23 cellular contexts compared by ENCODE assay signal in genomic region chr18:24850532-24850931, GRCh38.
A peak's percentile ranks its signal among the peaks of the same experiment; 100 is the strongest.
DNase-seq lines count a peak whose midpoint lies in the region; ATAC-seq, FAIRE-seq and TF ChIP-seq lines count a peak whose summit lies in the region.
"Had no signal": no experiment of that assay in that cellular context is flagged by ENCODE, and none has a peak within 500 bp of the region (broad histone marks: within the 10 kb centered on the region; RNA-seq: fewer than 3 reads in every experiment).

No MANE protein-coding gene starts in this region.

- no peak overlapping the region for H2AK5ac ChIP-seq in H1 (ENCODE audit: low read depth, low read length)

- H3K18ac ChIP-seq in H1 (ENCODE audit: extremely low read depth, low read length), result no peak overlapping the region

- no peak overlapping the region for H3K56ac ChIP-seq in H1 (replicated peaks; ENCODE audit: insufficient read length, low read depth, low read length)

- no peak overlapping the region for H3K4me3 ChIP-seq in GM23338
- no peak overlapping the region for H3K4me3 ChIP-seq in HEK293 (ENCODE audit: low read depth, low read length)
- H3K4me3 ChIP-seq in H1 (ENCODE audit: extremely low read depth in 1 of 4, insufficient read depth in 2 of 4, low read depth in 3 of 4, low read length in 4 of 4), result no peak overlapping the region
- no peak overlapping the region for H3K4me3 ChIP-seq in transverse colon
- H3K4me3 ChIP-seq: BLaER1, GM23248 had no signal

- no peak overlapping the region for H3K27ac Mint-ChIP-seq in GM23338
- H3K27ac Mint-ChIP-seq: B cell; CD4-positive, CD25-positive, alpha-beta regulatory T cell; CD8-positive, alpha-beta T cell; HFFc6 had no signal

- TF ChIP-seq EP300 in H1 (IDR thresholded peaks at IDR 0.05; ENCODE audit: borderline replicate concordance in 1 of 2, low read depth in 2 of 2, low read length in 2 of 2), result no peak
- TF ChIP-seq EP300 in transverse colon (IDR thresholded peaks at IDR 0.05; ENCODE audit: low read depth), result no peak

- no peak overlapping the region for H3K4ac ChIP-seq in H1 (replicated peaks; ENCODE audit: insufficient read length, low read depth, low read length)

- no peaks in the 10 kb centered on the region for H3K27me3 ChIP-seq in GM23338 (ENCODE audit: insufficient read depth)
- H3K27me3 ChIP-seq in H1 (replicated peaks in 1 of 4; ENCODE audit: control insufficient read depth in 3 of 4, extremely low read depth in 1 of 4, insufficient read depth in 3 of 4, low read length in 3 of 4), result no peaks in the 10 kb centered on the region
- H3K27me3 ChIP-seq in transverse colon, result no peaks in the 10 kb centered on the region
- H3K27me3 ChIP-seq: BLaER1 had no signal

- H3K23ac ChIP-seq in H1 (ENCODE audit: insufficient read length), result no peak overlapping the region

- H3K79me1 ChIP-seq in H1 (ENCODE audit: low read depth, low read length), result no peaks in the 10 kb centered on the region

- ATAC-seq in GM23338 (peak; percentile 61), HG03432 (IDR thresholded peaks at IDR 0.05; ENCODE audit: unreplicated experiment) (no peak), HG03135 (IDR thresholded peaks at IDR 0.05; ENCODE audit: unreplicated experiment) (no peak)
- ATAC-seq: CD8-positive, alpha-beta T cell; HCT116 had no signal

- no peak overlapping the region for H3K4me3 Mint-ChIP-seq in GM23338
- H3K4me3 Mint-ChIP-seq: B cell; CD4-positive, CD25-positive, alpha-beta regulatory T cell; CD8-positive, alpha-beta T cell; HFFc6 had no signal

- no peak overlapping the region for H2BK120ac ChIP-seq in H1 (replicated peaks; ENCODE audit: low read depth, low read length)

- H4K5ac ChIP-seq in H1 (ENCODE audit: insufficient read length, low read depth, low read length), result no peak overlapping the region

- H3K4me1 Mint-ChIP-seq in GM23338, result peaks cover 8% of the 10 kb centered on the region
- H3K4me1 Mint-ChIP-seq: CD4-positive, CD25-positive, alpha-beta regulatory T cell had no signal

- H3K27ac ChIP-seq in GM23338 (ENCODE audit: low read depth), result no peak overlapping the region
- H3K27ac ChIP-seq in HEK293 (ENCODE audit: extremely low read depth, low read depth, low read length), result no peak overlapping the region
- H3K27ac ChIP-seq in H1 (ENCODE audit: low read depth, low read length), result no peak overlapping the region
- H3K27ac ChIP-seq in transverse colon, result peak overlapping the region in 3 of 4 donors; percentile 4 to 45 (median 45)
- H3K27ac ChIP-seq: 22Rv1, BLaER1, C4-2B, GM23248 had no signal

- H3K9ac ChIP-seq in H1 (replicated peaks in 1 of 4; ENCODE audit: extremely low read depth in 1 of 4, low read depth in 3 of 4, low read length in 3 of 4), result no peak overlapping the region
- H3K9ac ChIP-seq: BLaER1, GM23248 had no signal

- H2BK20ac ChIP-seq in H1 (ENCODE audit: low read length), result no peak overlapping the region

- H3K36me3 Mint-ChIP-seq in GM23338 (ENCODE audit: low read depth), result no peaks in the 10 kb centered on the region
- H3K36me3 Mint-ChIP-seq: CD4-positive, CD25-positive, alpha-beta regulatory T cell; CD8-positive, alpha-beta T cell had no signal

- H2BK12ac ChIP-seq in H1 (ENCODE audit: low read depth, low read length), result no peak overlapping the region

- H3K36me3 ChIP-seq in GM23338 (ENCODE audit: insufficient read depth) (no peaks in the 10 kb centered on the region), HEK293 (ENCODE audit: control insufficient read depth in 2 of 2, insufficient read depth in 1 of 2, low read length in 2 of 2) (no peaks in the 10 kb centered on the region), H1 (ENCODE audit: control insufficient read depth in 2 of 4, insufficient read depth in 4 of 4, low read length in 3 of 4) (no peaks in the 10 kb centered on the region), transverse colon (no peaks in the 10 kb centered on the region)
- H3K36me3 ChIP-seq: BLaER1 had no signal

- H3K27me3 Mint-ChIP-seq in GM23338 (ENCODE audit: insufficient read depth, low read depth, poor library complexity), result no peaks in the 10 kb centered on the region

- no peaks in the 10 kb centered on the region for H3K9me3 ChIP-seq in HEK293 (ENCODE audit: control insufficient read depth, insufficient read depth, low read depth, low read length)
- H3K9me3 ChIP-seq in H1 (ENCODE audit: insufficient read depth in 2 of 2, low read depth in 1 of 2, low read length in 1 of 2), result no peaks in the 10 kb centered on the region
- no peaks in the 10 kb centered on the region for H3K9me3 ChIP-seq in transverse colon
- H3K9me3 ChIP-seq: BLaER1, Caco-2 had no signal

- TF ChIP-seq POLR2A in H1 (IDR thresholded peaks at IDR 0.05; ENCODE audit: control extremely low read depth in 1 of 2, low read depth in 2 of 2, low read length in 2 of 2) (no peak), transverse colon (IDR thresholded peaks at IDR 0.05) (no peak)

- peak; percentile 26 to 40; a peak in 2 of 4 replicates for TF ChIP-seq RAD21 in H1 (IDR thresholded peaks at IDR 0.05 in 1 of 2, conservative IDR thresholded peaks at IDR 0.05 in 1 of 2; ENCODE audit: low read depth in 2 of 2, low read length in 2 of 2)

- no peaks in the 10 kb centered on the region for H3F3A ChIP-seq in GM23338 (replicated peaks; ENCODE audit: low read depth)

- POLR2A ChIA-PET in HEK293 (lab: Yijun Ruan, JAX), result no interaction called here
- POLR2A ChIA-PET in H1 (lab: Charles Lee; ENCODE audit: partially characterized antibody), result no interaction called here

- H3K4me1 ChIP-seq in GM23338 (ENCODE audit: insufficient read depth), result peaks cover 8% of the 10 kb centered on the region
- H3K4me1 ChIP-seq in HEK293 (ENCODE audit: control insufficient read depth, insufficient read depth, low read length), result no peaks in the 10 kb centered on the region
- peaks cover 0 to 3% (median 0%) of the 10 kb centered on the region in 4 experiments; a peak in 1 of 7 replicates for H3K4me1 ChIP-seq in H1 (replicated peaks in 1 of 4; ENCODE audit: control insufficient read depth in 3 of 4, insufficient read depth in 4 of 4, low read length in 3 of 4)
- H3K4me1 ChIP-seq in transverse colon, result peaks cover 5 to 39% (median 10%) of the 10 kb centered on the region in 4 donors
- H3K4me1 ChIP-seq: Caco-2 had no signal

- H2AFZ ChIP-seq in GM23338 (no peak overlapping the region), H1 (ENCODE audit: low read length) (no peak overlapping the region)
- H2AFZ ChIP-seq: GM23248 had no signal

- H3K9me3 Mint-ChIP-seq in GM23338, result no peaks in the 10 kb centered on the region; the same call in 2 of the 3 replicates
- H3K9me3 Mint-ChIP-seq: CD8-positive, alpha-beta T cell had no signal

- FAIRE-seq in H1 (lab: Jason Lieb, UNC), result no peak
- no peak for FAIRE-seq in frontal cortex (lab: Jason Lieb, UNC)
- FAIRE-seq: A204.1, G401.6, GM12892, H54 had no signal

- H4K20me1 ChIP-seq in GM23338 (replicated peaks; ENCODE audit: insufficient read depth) (no peaks in the 10 kb centered on the region), H1 (replicated peaks in 1 of 2; ENCODE audit: control insufficient read depth in 1 of 2, insufficient read depth in 2 of 2, low read length in 2 of 2) (no peaks in the 10 kb centered on the region)
- H4K20me1 ChIP-seq: BLaER1 had no signal

- no peak overlapping the region for H4K91ac ChIP-seq in H1 (replicated peaks; ENCODE audit: insufficient read length, low read length)

- H3K4me2 ChIP-seq in GM23338, result no peak overlapping the region
- H3K4me2 ChIP-seq in H1 (ENCODE audit: insufficient read depth in 1 of 2, low read depth in 2 of 2, low read length in 2 of 2), result no peak overlapping the region
- H3K4me2 ChIP-seq: BLaER1 had no signal

- no peaks in the 10 kb centered on the region for H3K79me2 ChIP-seq in GM23338 (replicated peaks; ENCODE audit: insufficient read depth)
- H3K79me2 ChIP-seq in H1 (ENCODE audit: control insufficient read depth in 1 of 2, insufficient read depth in 2 of 2, low read length in 2 of 2), result no peaks in the 10 kb centered on the region

- intact Hi-C loops in transverse colon (cut with DNase I; ENCODE audit: low total_unique reads), result no loop called here

- H3K9me2 ChIP-seq in GM23338 (ENCODE audit: insufficient read depth), result 0 out of 2 replicates have a peak, but pooled peaks cover 4% of the 10 kb centered on the region

- H2BK15ac ChIP-seq in H1 (ENCODE audit: low read length), result no peak overlapping the region

- CTCF ChIA-PET in HEK293 (lab: Yijun Ruan, JAX), result interaction anchor here (1.8 kb wide), 1 partner anchor 8 kb away, joined by 8 read pairs; no protein-coding TSS in a partner anchor
- CTCF ChIA-PET in H1 (lab: Charles Lee; ENCODE audit: partially characterized antibody), result interaction anchor here (0.9 to 1.8 kb wide), 2 partner anchors 9 to 15 kb away, joined by 4 to 5 read pairs; no protein-coding TSS in a partner anchor

- H4K8ac ChIP-seq in H1 (ENCODE audit: extremely low read depth, insufficient read depth, low read length), result no peak overlapping the region

- peak; percentile 9 to 42; a peak in 2 of 4 replicates for TF ChIP-seq CTCF in GM23338 (conservative IDR thresholded peaks at IDR 0.05; ENCODE audit: low read depth in 2 of 2)
- TF ChIP-seq CTCF in HEK293 (tag by site-specific recombination; IDR thresholded peaks at IDR 0.05), result no peak
- peak; percentile 19 to 30 (median 26); a peak in 3 of 4 replicates for TF ChIP-seq CTCF in H1 (IDR thresholded peaks at IDR 0.05; ENCODE audit: control extremely low read depth in 1 of 3, insufficient read depth in 1 of 3, low read depth in 1 of 3, low read length in 3 of 3)
- TF ChIP-seq CTCF in transverse colon (IDR thresholded peaks at IDR 0.05), result no peak

- no peak overlapping the region for H2BK5ac ChIP-seq in H1 (ENCODE audit: low read depth, low read length)

- DNase-seq in GM23338 (ENCODE audit: low spot score), result peak; percentile 22
- no peak for DNase-seq in H1 (ENCODE audit: low read depth in 1 of 2, low spot score in 2 of 2)
- DNase-seq in transverse colon, result no peak
- DNase-seq in frontal cortex (ENCODE audit: low spot score in 2 of 2), result no peak
- DNase-seq: Caco-2; CD4-positive, CD25-positive, alpha-beta regulatory T cell; CD8-positive, alpha-beta T cell; DMS153; DND-41; GM23248; HFFc6 had no signal

- no peak overlapping the region for H3K14ac ChIP-seq in H1 (ENCODE audit: insufficient read length)

- no peaks in the 10 kb centered on the region; the same call in 1 of the 2 replicates for H3K23me2 ChIP-seq in H1 (ENCODE audit: low read depth, low read length)

- 76% methylated on average over 7 of the region's 7 CpGs; no CpG with 5 or more reads in 1 of the 2 experiments for WGBS in H1 (ENCODE audit: extremely low coverage in 1 of 2, insufficient coverage in 1 of 2, insufficient read length in 1 of 2, insufficient replicate concordance in 2 of 2, low coverage in 1 of 2, low lambda C conversion rate in 2 of 2, missing lambda C conversion rate in 1 of 2), 2 experiments
- 76 to 81% methylated on average over 7 of the region's 7 CpGs for WGBS in transverse colon (ENCODE audit: low coverage in 1 of 2), 2 donors

- in situ Hi-C loops in transverse colon (cut with MboI; ENCODE audit: low pct_ligation_motif_present in 1 of 4, low pct_unique_long_range_greater_than_20kb in 1 of 4, low sequenced_read_pairs in 3 of 4), result loop anchor here in 1 of 4 donors (25.0 kb wide), 1 partner anchor 238 kb away; no protein-coding TSS in a partner anchor

TF ChIP-seq in GM23338, 12 proteins besides CTCF, POLR2A, EP300 and RAD21 (continues in another document):
- no peak for TF ChIP-seq POLR2AphosphoS5 (IDR thresholded peaks at IDR 0.05; ENCODE audit: low read depth)

TF ChIP-seq in HEK293, 187 proteins besides CTCF, POLR2A, EP300 and RAD21 (continues in another document):
- 0 out of 2 replicates have a peak, but pooled peaks have one; percentile 26 for TF ChIP-seq PRDM1 (tag by site-specific recombination; IDR thresholded peaks at IDR 0.05)

Comparison
In these comparisons a context has a peak if more than half of its experiments do, and no peak if none do; other contexts are left out.
1. H3K27ac ChIP-seq: peak in transverse colon (3 of 4); none in GM23338 (single experiment), HEK293 (single experiment) and H1 (single experiment).
2. CTCF ChIP-seq: peak in GM23338 (2 of 2) and H1 (3 of 3); none in HEK293 (single experiment) and transverse colon (0 of 5).